Comparison of ENCODE assay signal across 31 cellular contexts in the genomic region with DNA sequence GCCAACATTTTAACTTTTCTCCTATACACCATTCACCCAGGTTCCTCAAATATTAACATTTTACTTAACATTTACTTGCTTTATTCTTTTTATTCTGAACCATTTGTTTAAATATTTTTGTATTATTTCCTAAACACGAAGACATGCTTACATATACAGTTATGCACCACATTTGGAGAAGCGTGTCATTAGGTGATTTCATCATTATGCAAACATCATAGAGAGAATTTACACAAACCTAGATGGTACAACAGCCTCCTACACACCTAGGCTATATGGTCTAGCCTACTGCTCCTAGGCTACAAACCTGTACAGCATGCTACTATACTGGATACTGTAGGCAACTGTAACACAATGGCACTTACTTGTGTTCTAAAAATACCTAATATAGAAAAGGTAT. TPM values are rescaled to one million over a fixed set of nuclear protein-coding genes. Genes with fewer than 3 reads are reported as not detected.
A peak's percentile ranks its signal among the peaks of the same experiment; 100 is the strongest.
DNase-seq lines count a peak whose midpoint lies in the region; ATAC-seq and TF ChIP-seq lines count a peak whose summit lies in the region.
"Had no signal": no experiment of that assay in that cellular context is flagged by ENCODE, and none has a peak within 500 bp of the region (broad histone marks: within the 10 kb centered on the region; RNA-seq: fewer than 3 reads in every experiment).

No MANE protein-coding gene starts in this region.

- no peak for ATAC-seq in psoas muscle
- no peak for ATAC-seq in HG03354 (IDR thresholded peaks at IDR 0.05; ENCODE audit: poor library complexity, severe bottlenecking, unreplicated experiment)
- ATAC-seq in HG02798 (IDR thresholded peaks at IDR 0.05; ENCODE audit: poor library complexity, unreplicated experiment), result no peak
- ATAC-seq: HepG2 had no signal

- H3K4me1 Mint-ChIP-seq in dendritic cell treated with granulocyte-macrophage colony-stimulating factor and Interleukin-4, amounts not matched to agents 40 ng/mL and 50 ng/mL, for 4 days (ENCODE audit: low read depth), result peaks cover 58% of the 10 kb centered on the region

- peaks cover 70% of the 10 kb centered on the region for H3K36me3 Mint-ChIP-seq in dendritic cell treated with granulocyte-macrophage colony-stimulating factor and Interleukin-4, amounts not matched to agents 40 ng/mL and 50 ng/mL, for 4 days (ENCODE audit: low read depth)

- H3K27me3 Mint-ChIP-seq in dendritic cell treated with granulocyte-macrophage colony-stimulating factor and Interleukin-4, amounts not matched to agents 40 ng/mL and 50 ng/mL, for 4 days, result no peaks in the 10 kb centered on the region
- H3K27me3 Mint-ChIP-seq: activated naive CD8-positive, alpha-beta T cell treated with anti-CD3 and anti-CD28 coated beads, Interleukin-2, amount 10 ng/mL, durations not matched to agents 7 days and 5 days had no signal

- H3K27ac ChIP-seq in HUES6 (ENCODE audit: low read depth, low read length) (0 out of 2 replicates have a peak overlapping the region, but pooled peaks have one; percentile 53), psoas muscle (peak overlapping the region; percentile 11)
- H3K27ac ChIP-seq: C4-2B, esophagus muscularis mucosa, left ventricle myocardium inferior, right lobe of liver, SJCRH30, stomach had no signal

- H3K27ac Mint-ChIP-seq in dendritic cell treated with granulocyte-macrophage colony-stimulating factor and Interleukin-4, amounts not matched to agents 40 ng/mL and 50 ng/mL, for 4 days, result peak overlapping the region; percentile 83
- H3K27ac Mint-ChIP-seq: activated naive CD8-positive, alpha-beta T cell treated with anti-CD3 and anti-CD28 coated beads, Interleukin-2, amount 10 ng/mL, durations not matched to agents 7 days and 5 days; endodermal cell had no signal

- H3K9ac ChIP-seq in HUES6 (ENCODE audit: low read length), result no peak overlapping the region

- H3K4me1 ChIP-seq in HUES6 (ENCODE audit: control insufficient read depth, insufficient read depth, low read length) (peaks cover 20% of the 10 kb centered on the region), psoas muscle (peaks cover 20% of the 10 kb centered on the region)
- H3K4me1 ChIP-seq: SJCRH30 had no signal

- H3K9me3 ChIP-seq in HUES6 (ENCODE audit: control insufficient read depth, insufficient read depth, low read depth, low read length) (no peaks in the 10 kb centered on the region), psoas muscle (no peaks in the 10 kb centered on the region)
- H3K9me3 ChIP-seq: esophagus muscularis mucosa, left ventricle myocardium inferior, right lobe of liver, SJCRH30, stomach had no signal

- H3K27me3 ChIP-seq in HUES6 (ENCODE audit: control insufficient read depth, insufficient read depth, low read length) (no peaks in the 10 kb centered on the region), psoas muscle (ENCODE audit: insufficient read depth in 3 of 3, low read length in 2 of 3) (no peaks in the 10 kb centered on the region)
- H3K27me3 ChIP-seq: esophagus muscularis mucosa, right lobe of liver, SJCRH30, stomach had no signal

- peaks cover 48% of the 10 kb centered on the region for H3K36me3 ChIP-seq in HUES6 (ENCODE audit: control insufficient read depth, insufficient read depth, low read length)
- peaks cover 0 to 60% of the 10 kb centered on the region in 2 donors for H3K36me3 ChIP-seq in psoas muscle (ENCODE audit: insufficient read depth in 1 of 2, low read depth in 1 of 2)
- H3K36me3 ChIP-seq: right lobe of liver had no signal

- DNase-seq in DMS53 (lab: John Stamatoyannopoulos, UW) (peak; percentile 41), psoas muscle (no peak), anterior cingulate cortex (lab: John Stamatoyannopoulos, UW) (no peak)
- DNase-seq: activated CD4-positive, alpha-beta T cell treated with anti-CD3 and anti-CD28 coated beads for 48 hours; activated CD8-positive, alpha-beta memory T cell treated with anti-CD3 and anti-CD28 coated beads for 24 hours; activated effector memory CD4-positive, alpha-beta T cell treated with anti-CD3 and anti-CD28 coated beads, Interleukin-2, amount 50 U/mL, for 16 hours; activated naive CD8-positive, alpha-beta T cell treated with anti-CD3 and anti-CD28 coated beads, Interleukin-2, amount 10 ng/mL, durations not matched to agents 7 days and 5 days; activated T-cell treated with anti-CD3 and anti-CD28 coated beads for 4 hours; central memory CD4-positive, alpha-beta T cell; dermis blood vessel endothelial cell; EL; endodermal cell; H9; islet precursor cell; left ventricle myocardium inferior; MV-4-11; NCI-H1436 treated with DMSO at 0.1 percent for 48 hours; NCI-H748 treated with DMSO at 0.1 percent for 48 hours; right lobe of liver; SJCRH30; stimulated activated CD8-positive, alpha-beta memory T cell treated with anti-CD3 and anti-CD28 coated beads, Interleukin-4, amount 100 ng/mL, for 48 hours; stomach; SW 1271; T-helper 9 cell had no signal

- TF ChIP-seq CTCF in psoas muscle (IDR thresholded peaks at IDR 0.05), result no peak

- no peaks in the 10 kb centered on the region for H3K9me3 Mint-ChIP-seq in dendritic cell treated with granulocyte-macrophage colony-stimulating factor and Interleukin-4, amounts not matched to agents 40 ng/mL and 50 ng/mL, for 4 days
- H3K9me3 Mint-ChIP-seq: activated naive CD8-positive, alpha-beta T cell treated with anti-CD3 and anti-CD28 coated beads, Interleukin-2, amount 10 ng/mL, durations not matched to agents 7 days and 5 days; endodermal cell; H9 had no signal

- H3K4me3 ChIP-seq in HUES6 (ENCODE audit: low read depth, low read length) (no peak overlapping the region), psoas muscle (no peak overlapping the region)
- H3K4me3 ChIP-seq: esophagus muscularis mucosa, left ventricle myocardium inferior, right lobe of liver, SJCRH30, stomach had no signal

- WGBS in psoas muscle, 3 donors, result 95 to 99% (median 98%) methylated on average over 2 of the region's 2 CpGs

- no peak overlapping the region for H3K4me3 Mint-ChIP-seq in dendritic cell treated with granulocyte-macrophage colony-stimulating factor and Interleukin-4, amounts not matched to agents 40 ng/mL and 50 ng/mL, for 4 days
- H3K4me3 Mint-ChIP-seq: activated naive CD8-positive, alpha-beta T cell treated with anti-CD3 and anti-CD28 coated beads, Interleukin-2, amount 10 ng/mL, durations not matched to agents 7 days and 5 days; endodermal cell; H9 had no signal

- intact Hi-C loops in dendritic cell treated with granulocyte-macrophage colony-stimulating factor and Interleukin-4, amounts not matched to agents 40 ng/mL and 50 ng/mL, for 4 days (cut with micrococcal nuclease), result no loop called here
- intact Hi-C loops in psoas muscle (cut with DNase I), result no loop called here

RNA-seq across cellular contexts. Expression of gene TDP2, which starts 6.6 kb away (rescaled TPM):
- total RNA-seq in psoas muscle, result 10 to 100 TPM; 16.3 to 22.1 (median 19.8) TPM
- 10 to 100 TPM; 19.0 to 56.7 (median 36.9) TPM for polyA plus RNA-seq in psoas muscle

RNA-seq across cellular contexts. Expression of gene ACOT13, which starts 6.8 kb away (rescaled TPM):
- 10 to 100 TPM; 36.3 to 50.7 (median 37.6) TPM for total RNA-seq in psoas muscle
- polyA plus RNA-seq in psoas muscle, result 10 to 100 TPM; 25.2 to 44.6 (median 36.7) TPM

RNA-seq across cellular contexts. Expression of gene KIAA0319, which starts 14.1 kb away (rescaled TPM):
- total RNA-seq in psoas muscle, result under 1 TPM in 3 of 4 donors, not detected in 1; 0.02 to 0.04 (median 0.04) TPM
- polyA plus RNA-seq in psoas muscle, result under 1 TPM in 2 of 3 donors, not detected in 1; 0.01 to 0.06 TPM
- total RNA-seq: dermis blood vessel endothelial cell, HepG2, left ventricle myocardium inferior, SJCRH30 had no signal
- polyA plus RNA-seq: HepG2 had no signal

RNA-seq across cellular contexts. Expression of gene C6orf62, which starts 58.9 kb away (rescaled TPM):
- 10 to 100 TPM; 43.1 to 57.2 (median 47.1) TPM for total RNA-seq in psoas muscle
- 10 to 100 TPM; 23.9 to 54.8 (median 35.6) TPM for polyA plus RNA-seq in psoas muscle
